Comparison of ENCODE assay signal across 14 cellular contexts in genomic region chr9:135811796-135812195, GRCh38.
DNase-seq lines count a peak whose midpoint lies in the region; ATAC-seq and TF ChIP-seq lines count a peak whose summit lies in the region.
"Had no signal": no experiment of that assay in that cellular context is flagged by ENCODE, and none has a peak within 500 bp of the region (broad histone marks: within the 10 kb centered on the region; RNA-seq: fewer than 3 reads in every experiment).

No MANE protein-coding gene starts in this region.

- ATAC-seq in GM18870 (IDR thresholded peaks at IDR 0.05; ENCODE audit: unreplicated experiment) (no peak), GM19452 (IDR thresholded peaks at IDR 0.05; ENCODE audit: unreplicated experiment) (no peak)
- ATAC-seq: left lung had no signal

- no peak overlapping the region for H3K4me3 ChIP-seq in skeletal muscle cell (ENCODE audit: low read depth, low read length)
- H3K4me3 ChIP-seq: left lung, PC-9, tibial artery had no signal

- H3K4me1 Mint-ChIP-seq in endothelial cell (ENCODE audit: unreplicated experiment), result peaks cover 5% of the 10 kb centered on the region
- H3K4me1 Mint-ChIP-seq: activated CD4-positive, alpha-beta T cell treated with anti-CD3 and anti-CD28 coated beads, Interleukin-2, amount 10 ng/mL, durations not matched to agents 7 days and 5 days had no signal

- peak overlapping the region; percentile 0 for H3K4me3 Mint-ChIP-seq in endothelial cell (ENCODE audit: unreplicated experiment)
- H3K4me3 Mint-ChIP-seq: activated CD4-positive, alpha-beta T cell treated with anti-CD3 and anti-CD28 coated beads, Interleukin-2, amount 10 ng/mL, durations not matched to agents 7 days and 5 days had no signal

- H3K9me3 Mint-ChIP-seq in endothelial cell (ENCODE audit: unreplicated experiment), result no peaks in the 10 kb centered on the region
- H3K9me3 Mint-ChIP-seq: activated CD4-positive, alpha-beta T cell treated with anti-CD3 and anti-CD28 coated beads, Interleukin-2, amount 10 ng/mL, durations not matched to agents 7 days and 5 days; activated T-helper 2 cell treated with anti-CD3 and anti-CD28 coated beads, Interferon-gamma antibody, Interleukin-2, Interleukin-4, amounts not matched to agents 10 μg/mL and 5 μg/mL and 100 μg/mL, durations not matched to agents 14 hours and 24 hours and 36 hours had no signal

- peaks cover 28% of the 10 kb centered on the region for H3K36me3 Mint-ChIP-seq in endothelial cell (ENCODE audit: low read depth, unreplicated experiment)

- DNase-seq in NCI-H1436 (lab: John Stamatoyannopoulos, UW) (peak; percentile 8), NCI-H1436 treated with DMSO at 0.1 percent for 48 hours (lab: John Stamatoyannopoulos, UW) (no peak), NCI-H2196 treated with DMSO at 0.1 percent for 48 hours (lab: John Stamatoyannopoulos, UW; ENCODE audit: unreplicated experiment) (peak; percentile 15), endothelial cell (ENCODE audit: low spot score) (no peak), skeletal muscle cell (ENCODE audit: low read depth) (peak; percentile 45), GDM1 (lab: John Stamatoyannopoulos, UW) (no peak)
- DNase-seq: activated CD4-positive, alpha-beta T cell treated with anti-CD3 and anti-CD28 coated beads, Interleukin-2, amount 10 ng/mL, durations not matched to agents 7 days and 5 days; left lung; PC-9; T-helper 1 cell had no signal

- peaks cover 3% of the 10 kb centered on the region for H3K27me3 Mint-ChIP-seq in endothelial cell (ENCODE audit: unreplicated experiment)
- H3K27me3 Mint-ChIP-seq: activated CD4-positive, alpha-beta T cell treated with anti-CD3 and anti-CD28 coated beads, Interleukin-2, amount 10 ng/mL, durations not matched to agents 7 days and 5 days had no signal

- H3K27ac Mint-ChIP-seq in endothelial cell (ENCODE audit: unreplicated experiment), result no peak overlapping the region
- H3K27ac Mint-ChIP-seq: activated CD4-positive, alpha-beta T cell treated with anti-CD3 and anti-CD28 coated beads, Interleukin-2, amount 10 ng/mL, durations not matched to agents 7 days and 5 days; activated T-helper 2 cell treated with anti-CD3 and anti-CD28 coated beads, Interferon-gamma antibody, Interleukin-2, Interleukin-4, amounts not matched to agents 10 μg/mL and 5 μg/mL and 100 μg/mL, durations not matched to agents 14 hours and 24 hours and 36 hours had no signal

- TF ChIP-seq CTCF in endothelial cell (IDR thresholded peaks at IDR 0.05; ENCODE audit: unreplicated experiment), result no peak

Comparison
In these comparisons a context has a peak if more than half of its experiments do, and no peak if none do; other contexts are left out.
1. DNase-seq: peak in NCI-H1436 (single experiment), NCI-H2196 treated with DMSO at 0.1 percent for 48 hours (single experiment) and skeletal muscle cell (single experiment); none in NCI-H1436 treated with DMSO at 0.1 percent for 48 hours (single experiment), endothelial cell (single experiment) and GDM1 (single experiment).